1 cellular context compared by ENCODE assay signal in the genomic region with DNA sequence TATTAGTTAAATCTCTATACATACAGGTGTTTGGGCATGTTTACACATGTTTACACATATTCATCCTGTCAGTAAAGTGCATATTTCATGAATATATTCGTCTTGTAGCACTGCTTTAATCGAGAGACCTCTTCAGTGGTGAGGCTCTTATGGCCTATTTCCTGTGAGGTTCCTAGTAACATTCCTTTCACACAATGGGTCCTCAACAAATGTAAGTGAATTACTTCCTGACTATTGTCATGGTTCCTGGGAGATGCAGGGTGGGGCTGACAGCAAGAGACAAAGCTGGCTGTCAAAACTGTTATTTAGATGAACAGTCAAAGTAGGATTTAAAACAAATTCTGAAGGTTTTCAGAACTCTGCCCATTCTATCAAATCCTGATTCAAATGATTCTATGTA.
TF ChIP-seq lines count a peak whose summit lies in the region.

No MANE protein-coding gene starts in this region.

TF ChIP-seq in WTC11, 78 proteins besides CTCF, POLR2A, EP300 and RAD21 (continued from another document):
- TF ChIP-seq, protein P1, sequence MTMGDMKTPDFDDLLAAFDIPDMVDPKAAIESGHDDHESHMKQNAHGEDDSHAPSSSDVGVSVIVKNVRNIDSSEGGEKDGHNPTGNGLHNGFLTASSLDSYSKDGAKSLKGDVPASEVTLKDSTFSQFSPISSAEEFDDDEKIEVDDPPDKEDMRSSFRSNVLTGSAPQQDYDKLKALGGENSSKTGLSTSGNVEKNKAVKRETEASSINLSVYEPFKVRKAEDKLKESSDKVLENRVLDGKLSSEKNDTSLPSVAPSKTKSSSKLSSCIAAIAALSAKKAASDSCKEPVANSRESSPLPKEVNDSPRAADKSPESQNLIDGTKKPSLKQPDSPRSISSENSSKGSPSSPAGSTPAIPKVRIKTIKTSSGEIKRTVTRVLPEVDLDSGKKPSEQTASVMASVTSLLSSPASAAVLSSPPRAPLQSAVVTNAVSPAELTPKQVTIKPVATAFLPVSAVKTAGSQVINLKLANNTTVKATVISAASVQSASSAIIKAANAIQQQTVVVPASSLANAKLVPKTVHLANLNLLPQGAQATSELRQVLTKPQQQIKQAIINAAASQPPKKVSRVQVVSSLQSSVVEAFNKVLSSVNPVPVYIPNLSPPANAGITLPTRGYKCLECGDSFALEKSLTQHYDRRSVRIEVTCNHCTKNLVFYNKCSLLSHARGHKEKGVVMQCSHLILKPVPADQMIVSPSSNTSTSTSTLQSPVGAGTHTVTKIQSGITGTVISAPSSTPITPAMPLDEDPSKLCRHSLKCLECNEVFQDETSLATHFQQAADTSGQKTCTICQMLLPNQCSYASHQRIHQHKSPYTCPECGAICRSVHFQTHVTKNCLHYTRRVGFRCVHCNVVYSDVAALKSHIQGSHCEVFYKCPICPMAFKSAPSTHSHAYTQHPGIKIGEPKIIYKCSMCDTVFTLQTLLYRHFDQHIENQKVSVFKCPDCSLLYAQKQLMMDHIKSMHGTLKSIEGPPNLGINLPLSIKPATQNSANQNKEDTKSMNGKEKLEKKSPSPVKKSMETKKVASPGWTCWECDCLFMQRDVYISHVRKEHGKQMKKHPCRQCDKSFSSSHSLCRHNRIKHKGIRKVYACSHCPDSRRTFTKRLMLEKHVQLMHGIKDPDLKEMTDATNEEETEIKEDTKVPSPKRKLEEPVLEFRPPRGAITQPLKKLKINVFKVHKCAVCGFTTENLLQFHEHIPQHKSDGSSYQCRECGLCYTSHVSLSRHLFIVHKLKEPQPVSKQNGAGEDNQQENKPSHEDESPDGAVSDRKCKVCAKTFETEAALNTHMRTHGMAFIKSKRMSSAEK (CRISPR knock-in tag; IDR thresholded peaks at IDR 0.05; ENCODE audit: borderline replicate concordance): no peak
- TF ChIP-seq, protein P2, sequence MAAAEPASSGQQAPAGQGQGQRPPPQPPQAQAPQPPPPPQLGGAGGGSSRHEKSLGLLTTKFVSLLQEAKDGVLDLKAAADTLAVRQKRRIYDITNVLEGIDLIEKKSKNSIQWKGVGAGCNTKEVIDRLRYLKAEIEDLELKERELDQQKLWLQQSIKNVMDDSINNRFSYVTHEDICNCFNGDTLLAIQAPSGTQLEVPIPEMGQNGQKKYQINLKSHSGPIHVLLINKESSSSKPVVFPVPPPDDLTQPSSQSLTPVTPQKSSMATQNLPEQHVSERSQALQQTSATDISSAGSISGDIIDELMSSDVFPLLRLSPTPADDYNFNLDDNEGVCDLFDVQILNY (CRISPR knock-in tag; IDR thresholded peaks at IDR 0.05): no peak
- TF ChIP-seq RELA (CRISPR knock-in tag; IDR thresholded peaks at IDR 0.05; ENCODE audit: borderline replicate concordance) (no peak), NFYB (CRISPR knock-in tag; conservative IDR thresholded peaks at IDR 0.05; ENCODE audit: low read depth) (no peak), TP53 (CRISPR knock-in tag; IDR thresholded peaks at IDR 0.05) (no peak), ZNF121 (CRISPR knock-in tag; IDR thresholded peaks at IDR 0.05) (no peak), TEAD1 (CRISPR knock-in tag; IDR thresholded peaks at IDR 0.05) (peak; percentile 92; the same call in 1 of the 2 replicates), RORB (CRISPR knock-in tag; IDR thresholded peaks at IDR 0.05) (no peak), ZNF232 (CRISPR knock-in tag; IDR thresholded peaks at IDR 0.05) (no peak), SP1 (CRISPR knock-in tag; conservative IDR thresholded peaks at IDR 0.05) (0 out of 2 replicates have a peak, but pooled peaks have one; percentile 46), CBFB (CRISPR knock-in tag; IDR thresholded peaks at IDR 0.05; ENCODE audit: low read depth) (no peak), SMAD3 (CRISPR knock-in tag; IDR thresholded peaks at IDR 0.05; ENCODE audit: borderline replicate concordance) (no peak), ESRRA (CRISPR knock-in tag; IDR thresholded peaks at IDR 0.05; ENCODE audit: borderline replicate concordance) (no peak), SMAD4 (CRISPR knock-in tag; IDR thresholded peaks at IDR 0.05) (no peak), JUN (CRISPR knock-in tag; IDR thresholded peaks at IDR 0.05) (no peak), ZNF317 (CRISPR knock-in tag; IDR thresholded peaks at IDR 0.05; ENCODE audit: borderline replicate concordance, low read depth) (no peak), GRHL2 (CRISPR knock-in tag; IDR thresholded peaks at IDR 0.05; ENCODE audit: insufficient replicate concordance, severe bottlenecking) (no peak), ETV6 (CRISPR knock-in tag; IDR thresholded peaks at IDR 0.05) (peak; percentile 52; the same call in 1 of the 2 replicates)
- TF ChIP-seq, protein P3, sequence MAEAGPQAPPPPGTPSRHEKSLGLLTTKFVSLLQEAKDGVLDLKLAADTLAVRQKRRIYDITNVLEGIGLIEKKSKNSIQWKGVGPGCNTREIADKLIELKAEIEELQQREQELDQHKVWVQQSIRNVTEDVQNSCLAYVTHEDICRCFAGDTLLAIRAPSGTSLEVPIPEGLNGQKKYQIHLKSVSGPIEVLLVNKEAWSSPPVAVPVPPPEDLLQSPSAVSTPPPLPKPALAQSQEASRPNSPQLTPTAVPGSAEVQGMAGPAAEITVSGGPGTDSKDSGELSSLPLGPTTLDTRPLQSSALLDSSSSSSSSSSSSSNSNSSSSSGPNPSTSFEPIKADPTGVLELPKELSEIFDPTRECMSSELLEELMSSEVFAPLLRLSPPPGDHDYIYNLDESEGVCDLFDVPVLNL (CRISPR knock-in tag; IDR thresholded peaks at IDR 0.05; ENCODE audit: borderline replicate concordance, low read depth): no peak
- TF ChIP-seq, protein P4, sequence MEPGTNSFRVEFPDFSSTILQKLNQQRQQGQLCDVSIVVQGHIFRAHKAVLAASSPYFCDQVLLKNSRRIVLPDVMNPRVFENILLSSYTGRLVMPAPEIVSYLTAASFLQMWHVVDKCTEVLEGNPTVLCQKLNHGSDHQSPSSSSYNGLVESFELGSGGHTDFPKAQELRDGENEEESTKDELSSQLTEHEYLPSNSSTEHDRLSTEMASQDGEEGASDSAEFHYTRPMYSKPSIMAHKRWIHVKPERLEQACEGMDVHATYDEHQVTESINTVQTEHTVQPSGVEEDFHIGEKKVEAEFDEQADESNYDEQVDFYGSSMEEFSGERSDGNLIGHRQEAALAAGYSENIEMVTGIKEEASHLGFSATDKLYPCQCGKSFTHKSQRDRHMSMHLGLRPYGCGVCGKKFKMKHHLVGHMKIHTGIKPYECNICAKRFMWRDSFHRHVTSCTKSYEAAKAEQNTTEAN (CRISPR knock-in tag; IDR thresholded peaks at IDR 0.05): no peak
- TF ChIP-seq, protein P5, sequence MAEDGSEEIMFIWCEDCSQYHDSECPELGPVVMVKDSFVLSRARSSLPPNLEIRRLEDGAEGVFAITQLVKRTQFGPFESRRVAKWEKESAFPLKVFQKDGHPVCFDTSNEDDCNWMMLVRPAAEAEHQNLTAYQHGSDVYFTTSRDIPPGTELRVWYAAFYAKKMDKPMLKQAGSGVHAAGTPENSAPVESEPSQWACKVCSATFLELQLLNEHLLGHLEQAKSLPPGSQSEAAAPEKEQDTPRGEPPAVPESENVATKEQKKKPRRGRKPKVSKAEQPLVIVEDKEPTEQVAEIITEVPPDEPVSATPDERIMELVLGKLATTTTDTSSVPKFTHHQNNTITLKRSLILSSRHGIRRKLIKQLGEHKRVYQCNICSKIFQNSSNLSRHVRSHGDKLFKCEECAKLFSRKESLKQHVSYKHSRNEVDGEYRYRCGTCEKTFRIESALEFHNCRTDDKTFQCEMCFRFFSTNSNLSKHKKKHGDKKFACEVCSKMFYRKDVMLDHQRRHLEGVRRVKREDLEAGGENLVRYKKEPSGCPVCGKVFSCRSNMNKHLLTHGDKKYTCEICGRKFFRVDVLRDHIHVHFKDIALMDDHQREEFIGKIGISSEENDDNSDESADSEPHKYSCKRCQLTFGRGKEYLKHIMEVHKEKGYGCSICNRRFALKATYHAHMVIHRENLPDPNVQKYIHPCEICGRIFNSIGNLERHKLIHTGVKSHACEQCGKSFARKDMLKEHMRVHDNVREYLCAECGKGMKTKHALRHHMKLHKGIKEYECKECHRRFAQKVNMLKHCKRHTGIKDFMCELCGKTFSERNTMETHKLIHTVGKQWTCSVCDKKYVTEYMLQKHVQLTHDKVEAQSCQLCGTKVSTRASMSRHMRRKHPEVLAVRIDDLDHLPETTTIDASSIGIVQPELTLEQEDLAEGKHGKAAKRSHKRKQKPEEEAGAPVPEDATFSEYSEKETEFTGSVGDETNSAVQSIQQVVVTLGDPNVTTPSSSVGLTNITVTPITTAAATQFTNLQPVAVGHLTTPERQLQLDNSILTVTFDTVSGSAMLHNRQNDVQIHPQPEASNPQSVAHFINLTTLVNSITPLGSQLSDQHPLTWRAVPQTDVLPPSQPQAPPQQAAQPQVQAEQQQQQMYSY (CRISPR knock-in tag; IDR thresholded peaks at IDR 0.05): no peak
- TF ChIP-seq, protein P6, sequence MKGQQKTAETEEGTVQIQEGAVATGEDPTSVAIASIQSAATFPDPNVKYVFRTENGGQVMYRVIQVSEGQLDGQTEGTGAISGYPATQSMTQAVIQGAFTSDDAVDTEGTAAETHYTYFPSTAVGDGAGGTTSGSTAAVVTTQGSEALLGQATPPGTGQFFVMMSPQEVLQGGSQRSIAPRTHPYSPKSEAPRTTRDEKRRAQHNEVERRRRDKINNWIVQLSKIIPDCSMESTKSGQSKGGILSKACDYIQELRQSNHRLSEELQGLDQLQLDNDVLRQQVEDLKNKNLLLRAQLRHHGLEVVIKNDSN (CRISPR knock-in tag; IDR thresholded peaks at IDR 0.05): no peak
- TF ChIP-seq, protein P7, sequence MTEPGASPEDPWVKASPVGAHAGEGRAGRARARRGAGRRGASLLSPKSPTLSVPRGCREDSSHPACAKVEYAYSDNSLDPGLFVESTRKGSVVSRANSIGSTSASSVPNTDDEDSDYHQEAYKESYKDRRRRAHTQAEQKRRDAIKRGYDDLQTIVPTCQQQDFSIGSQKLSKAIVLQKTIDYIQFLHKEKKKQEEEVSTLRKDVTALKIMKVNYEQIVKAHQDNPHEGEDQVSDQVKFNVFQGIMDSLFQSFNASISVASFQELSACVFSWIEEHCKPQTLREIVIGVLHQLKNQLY (CRISPR knock-in tag; IDR thresholded peaks at IDR 0.05): no peak
